8 cellular contexts compared by ENCODE assay signal in genomic region chr14:31261859-31262739, GRCh38. TPM values are rescaled to one million over a fixed set of nuclear protein-coding genes. Genes with fewer than 3 reads are reported as not detected.
DNase-seq lines count a peak whose midpoint lies in the region; ATAC-seq and TF ChIP-seq lines count a peak whose summit lies in the region.

No MANE protein-coding gene starts in this region.

- H2AFZ ChIP-seq in OCI-LY1 (ENCODE audit: low read length), result peak overlapping the region; percentile 99

- 4 to 25% methylated on average over 3 to 6 of the region's 6 CpGs for WGBS in gastroesophageal sphincter (ENCODE audit: low coverage in 1 of 2), 2 donors
- WGBS in suprapubic skin, result 35% methylated on average over 6 of the region's 6 CpGs

- H3K27ac Mint-ChIP-seq in HFFc6 (peak overlapping the region; percentile 85), chondrocyte (ENCODE audit: unreplicated experiment) (no peak overlapping the region)

- TF ChIP-seq CTCF in HFFc6 (IDR thresholded peaks at IDR 0.05) (no peak), OCI-LY1 (IDR thresholded peaks at IDR 0.05; ENCODE audit: low read length) (no peak), gastroesophageal sphincter (IDR thresholded peaks at IDR 0.05) (no peak), suprapubic skin (IDR thresholded peaks at IDR 0.05) (no peak), chondrocyte (IDR thresholded peaks at IDR 0.05) (no peak)

- peak; percentile 75 for ATAC-seq in gastroesophageal sphincter

- H3K27me3 Mint-ChIP-seq in HFFc6 (ENCODE audit: insufficient read depth) (no peaks in the 10 kb centered on the region; the same call in none of the 2 replicates), chondrocyte (ENCODE audit: low read depth) (no peaks in the 10 kb centered on the region)

- peak overlapping the region; percentile 49 for H3K4me2 ChIP-seq in OCI-LY1 (ENCODE audit: low read length)

- H3K27me3 ChIP-seq in OCI-LY1 (ENCODE audit: insufficient read depth, low read length) (no peaks in the 10 kb centered on the region), gastroesophageal sphincter (no peaks in the 10 kb centered on the region), suprapubic skin (no peaks in the 10 kb centered on the region)

- TF ChIP-seq EP300 in gastroesophageal sphincter (IDR thresholded peaks at IDR 0.05) (no peak), suprapubic skin (IDR thresholded peaks at IDR 0.05) (no peak)

- H3K27ac ChIP-seq in OCI-LY1 (ENCODE audit: low read depth, low read length, poor library complexity, severe bottlenecking) (peak overlapping the region; percentile 90), gastroesophageal sphincter (peak overlapping the region; percentile 90 to 94 (median 90)), suprapubic skin (peak overlapping the region; percentile 80)

- H3K36me3 ChIP-seq in OCI-LY1 (ENCODE audit: insufficient read depth, low read length) (no peaks in the 10 kb centered on the region), gastroesophageal sphincter (no peaks in the 10 kb centered on the region), suprapubic skin (no peaks in the 10 kb centered on the region)

- H3K4me1 Mint-ChIP-seq in HFFc6 (ENCODE audit: low read depth) (peaks cover 60% of the 10 kb centered on the region), chondrocyte (ENCODE audit: low read depth) (peaks cover 29% of the 10 kb centered on the region)

- H3K4me1 ChIP-seq in OCI-LY1 (ENCODE audit: insufficient read depth, low read length, severe bottlenecking) (peaks cover 37% of the 10 kb centered on the region), gastroesophageal sphincter (peaks cover 6 to 57% (median 27%) of the 10 kb centered on the region in 3 donors), suprapubic skin (peaks cover 37% of the 10 kb centered on the region)

- no peaks in the 10 kb centered on the region for H3K9me3 Mint-ChIP-seq in HFFc6
- no peaks in the 10 kb centered on the region for H3K9me3 Mint-ChIP-seq in chondrocyte (ENCODE audit: low read depth)

- no peaks in the 10 kb centered on the region for H4K20me1 ChIP-seq in OCI-LY1 (ENCODE audit: insufficient read depth, low read length)

- TF ChIP-seq POLR2A in gastroesophageal sphincter (IDR thresholded peaks at IDR 0.05), result no peak
- TF ChIP-seq POLR2A in suprapubic skin (IDR thresholded peaks at IDR 0.05), result no peak

- H3K36me3 Mint-ChIP-seq in HFFc6 (ENCODE audit: low read depth) (no peaks in the 10 kb centered on the region), chondrocyte (ENCODE audit: low read depth) (no peaks in the 10 kb centered on the region)

- peak overlapping the region; percentile 33; the same call in 1 of the 2 replicates for H3K9ac ChIP-seq in OCI-LY1 (ENCODE audit: low read length)

- no peaks in the 10 kb centered on the region for H3K79me2 ChIP-seq in OCI-LY1 (ENCODE audit: insufficient read depth, low read length)

- H3K4me3 ChIP-seq in OCI-LY1 (ENCODE audit: low read depth, low read length, poor library complexity, severe bottlenecking) (peak overlapping the region; percentile 9), gastroesophageal sphincter (no peak overlapping the region), suprapubic skin (no peak overlapping the region)

- DNase-seq in HFFc6, result peak; percentile 77
- DNase-seq in suprapubic skin (ENCODE audit: low spot score in 2 of 2), result peak in 1 of 2 donors; percentile 70
- no peak for DNase-seq in GM03348 (ENCODE audit: low spot score)
- no peak for DNase-seq in activated CD4-positive, CD25-positive, alpha-beta regulatory T cell (lab: John Stamatoyannopoulos, UW)
- no peak for DNase-seq in chondrocyte (ENCODE audit: low spot score)
- DNase-seq in activated CD4-positive, alpha-beta T cell treated with anti-CD3 and anti-CD28 coated beads, Interleukin-2, amount 50 U/mL, for 4 hours, result no peak

- peak overlapping the region; percentile 72 for H3K4me3 Mint-ChIP-seq in HFFc6
- no peak overlapping the region for H3K4me3 Mint-ChIP-seq in chondrocyte (ENCODE audit: unreplicated experiment)

- H3K9me3 ChIP-seq in OCI-LY1 (ENCODE audit: low read length) (no peaks in the 10 kb centered on the region), gastroesophageal sphincter (no peaks in the 10 kb centered on the region), suprapubic skin (no peaks in the 10 kb centered on the region)

- no peaks in the 10 kb centered on the region for H3K9me2 ChIP-seq in OCI-LY1 (ENCODE audit: low read depth, low read length)

- H3F3A ChIP-seq in OCI-LY1 (ENCODE audit: insufficient read depth, low read length), result no peaks in the 10 kb centered on the region

RNA-seq across cellular contexts. Expression of gene HECTD1, which starts 54.5 kb away (rescaled TPM):
- total RNA-seq in HFFc6 (2021; fragmentation: NEBNext Ultra II Directional; extraction: Animal tissue kit (Norgen Biotek cat#: 25700)), result 100 to 1,000 TPM; 125 to 153 (median 145) TPM
- total RNA-seq in gastroesophageal sphincter (100 to 1,000 TPM; 185 to 287 (median 208) TPM), suprapubic skin (100 to 1,000 TPM; 197 to 442 (median 271) TPM), chondrocyte (142 to 178 TPM (median 146 TPM) in 3 replicates)
